1 cellular context compared by ENCODE assay signal in the genomic region with DNA sequence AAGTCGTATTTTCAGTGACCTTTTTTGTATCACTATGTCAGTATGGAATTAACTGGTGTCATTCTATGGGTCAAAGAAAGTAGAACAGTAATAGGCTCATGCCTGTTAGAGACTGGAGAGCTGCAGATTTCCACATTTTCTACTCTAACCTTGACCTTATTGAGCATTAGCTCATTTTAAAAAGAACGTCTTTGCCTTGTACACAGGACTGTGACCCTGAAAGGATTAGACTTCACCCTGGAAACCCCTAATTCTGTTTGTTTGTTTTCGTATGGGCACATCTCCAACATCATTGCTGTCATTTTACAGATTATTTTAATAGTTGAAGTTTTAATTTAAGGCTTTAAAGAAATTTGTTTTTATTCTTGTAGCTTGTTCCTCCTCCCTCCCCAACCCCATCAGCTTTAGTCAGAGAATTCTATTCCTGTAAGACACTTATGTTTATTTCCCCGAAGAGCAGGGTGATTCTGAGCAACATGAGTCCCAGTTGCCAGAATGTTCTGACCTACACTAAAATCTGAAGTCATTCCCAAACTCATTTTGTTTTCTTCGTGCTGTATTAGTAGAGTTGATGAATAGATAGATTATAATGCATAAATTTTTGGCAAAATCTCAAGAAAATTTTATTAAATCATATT.
A peak's percentile ranks its signal among the peaks of the same experiment; 100 is the strongest.
TF ChIP-seq lines count a peak whose summit lies in the region.

No MANE protein-coding gene starts in this region.

TF ChIP-seq in HepG2, 621 proteins besides CTCF, POLR2A, EP300 and RAD21 (continued from another document and continues in another):
- TF ChIP-seq, protein P1, sequence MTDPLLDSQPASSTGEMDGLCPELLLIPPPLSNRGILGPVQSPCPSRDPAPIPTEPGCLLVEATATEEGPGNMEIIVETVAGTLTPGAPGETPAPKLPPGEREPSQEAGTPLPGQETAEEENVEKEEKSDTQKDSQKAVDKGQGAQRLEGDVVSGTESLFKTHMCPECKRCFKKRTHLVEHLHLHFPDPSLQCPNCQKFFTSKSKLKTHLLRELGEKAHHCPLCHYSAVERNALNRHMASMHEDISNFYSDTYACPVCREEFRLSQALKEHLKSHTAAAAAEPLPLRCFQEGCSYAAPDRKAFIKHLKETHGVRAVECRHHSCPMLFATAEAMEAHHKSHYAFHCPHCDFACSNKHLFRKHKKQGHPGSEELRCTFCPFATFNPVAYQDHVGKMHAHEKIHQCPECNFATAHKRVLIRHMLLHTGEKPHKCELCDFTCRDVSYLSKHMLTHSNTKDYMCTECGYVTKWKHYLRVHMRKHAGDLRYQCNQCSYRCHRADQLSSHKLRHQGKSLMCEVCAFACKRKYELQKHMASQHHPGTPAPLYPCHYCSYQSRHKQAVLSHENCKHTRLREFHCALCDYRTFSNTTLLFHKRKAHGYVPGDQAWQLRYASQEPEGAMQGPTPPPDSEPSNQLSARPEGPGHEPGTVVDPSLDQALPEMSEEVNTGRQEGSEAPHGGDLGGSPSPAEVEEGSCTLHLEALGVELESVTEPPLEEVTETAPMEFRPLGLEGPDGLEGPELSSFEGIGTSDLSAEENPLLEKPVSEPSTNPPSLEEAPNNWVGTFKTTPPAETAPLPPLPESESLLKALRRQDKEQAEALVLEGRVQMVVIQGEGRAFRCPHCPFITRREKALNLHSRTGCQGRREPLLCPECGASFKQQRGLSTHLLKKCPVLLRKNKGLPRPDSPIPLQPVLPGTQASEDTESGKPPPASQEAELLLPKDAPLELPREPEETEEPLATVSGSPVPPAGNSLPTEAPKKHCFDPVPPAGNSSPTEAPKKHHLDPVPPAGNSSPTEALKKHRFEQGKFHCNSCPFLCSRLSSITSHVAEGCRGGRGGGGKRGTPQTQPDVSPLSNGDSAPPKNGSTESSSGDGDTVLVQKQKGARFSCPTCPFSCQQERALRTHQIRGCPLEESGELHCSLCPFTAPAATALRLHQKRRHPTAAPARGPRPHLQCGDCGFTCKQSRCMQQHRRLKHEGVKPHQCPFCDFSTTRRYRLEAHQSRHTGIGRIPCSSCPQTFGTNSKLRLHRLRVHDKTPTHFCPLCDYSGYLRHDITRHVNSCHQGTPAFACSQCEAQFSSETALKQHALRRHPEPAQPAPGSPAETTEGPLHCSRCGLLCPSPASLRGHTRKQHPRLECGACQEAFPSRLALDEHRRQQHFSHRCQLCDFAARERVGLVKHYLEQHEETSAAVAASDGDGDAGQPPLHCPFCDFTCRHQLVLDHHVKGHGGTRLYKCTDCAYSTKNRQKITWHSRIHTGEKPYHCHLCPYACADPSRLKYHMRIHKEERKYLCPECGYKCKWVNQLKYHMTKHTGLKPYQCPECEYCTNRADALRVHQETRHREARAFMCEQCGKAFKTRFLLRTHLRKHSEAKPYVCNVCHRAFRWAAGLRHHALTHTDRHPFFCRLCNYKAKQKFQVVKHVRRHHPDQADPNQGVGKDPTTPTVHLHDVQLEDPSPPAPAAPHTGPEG (CRISPR knock-in tag; IDR thresholded peaks at IDR 0.05): no peak
- TF ChIP-seq, protein P2, sequence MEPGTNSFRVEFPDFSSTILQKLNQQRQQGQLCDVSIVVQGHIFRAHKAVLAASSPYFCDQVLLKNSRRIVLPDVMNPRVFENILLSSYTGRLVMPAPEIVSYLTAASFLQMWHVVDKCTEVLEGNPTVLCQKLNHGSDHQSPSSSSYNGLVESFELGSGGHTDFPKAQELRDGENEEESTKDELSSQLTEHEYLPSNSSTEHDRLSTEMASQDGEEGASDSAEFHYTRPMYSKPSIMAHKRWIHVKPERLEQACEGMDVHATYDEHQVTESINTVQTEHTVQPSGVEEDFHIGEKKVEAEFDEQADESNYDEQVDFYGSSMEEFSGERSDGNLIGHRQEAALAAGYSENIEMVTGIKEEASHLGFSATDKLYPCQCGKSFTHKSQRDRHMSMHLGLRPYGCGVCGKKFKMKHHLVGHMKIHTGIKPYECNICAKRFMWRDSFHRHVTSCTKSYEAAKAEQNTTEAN (CRISPR knock-in tag; conservative IDR thresholded peaks at IDR 0.05): no peak
- peak; percentile 36; the same call in 1 of the 2 replicates for TF ChIP-seq NFIC (IDR thresholded peaks at IDR 0.05; ENCODE audit: low read length)
- TF ChIP-seq, protein P3, sequence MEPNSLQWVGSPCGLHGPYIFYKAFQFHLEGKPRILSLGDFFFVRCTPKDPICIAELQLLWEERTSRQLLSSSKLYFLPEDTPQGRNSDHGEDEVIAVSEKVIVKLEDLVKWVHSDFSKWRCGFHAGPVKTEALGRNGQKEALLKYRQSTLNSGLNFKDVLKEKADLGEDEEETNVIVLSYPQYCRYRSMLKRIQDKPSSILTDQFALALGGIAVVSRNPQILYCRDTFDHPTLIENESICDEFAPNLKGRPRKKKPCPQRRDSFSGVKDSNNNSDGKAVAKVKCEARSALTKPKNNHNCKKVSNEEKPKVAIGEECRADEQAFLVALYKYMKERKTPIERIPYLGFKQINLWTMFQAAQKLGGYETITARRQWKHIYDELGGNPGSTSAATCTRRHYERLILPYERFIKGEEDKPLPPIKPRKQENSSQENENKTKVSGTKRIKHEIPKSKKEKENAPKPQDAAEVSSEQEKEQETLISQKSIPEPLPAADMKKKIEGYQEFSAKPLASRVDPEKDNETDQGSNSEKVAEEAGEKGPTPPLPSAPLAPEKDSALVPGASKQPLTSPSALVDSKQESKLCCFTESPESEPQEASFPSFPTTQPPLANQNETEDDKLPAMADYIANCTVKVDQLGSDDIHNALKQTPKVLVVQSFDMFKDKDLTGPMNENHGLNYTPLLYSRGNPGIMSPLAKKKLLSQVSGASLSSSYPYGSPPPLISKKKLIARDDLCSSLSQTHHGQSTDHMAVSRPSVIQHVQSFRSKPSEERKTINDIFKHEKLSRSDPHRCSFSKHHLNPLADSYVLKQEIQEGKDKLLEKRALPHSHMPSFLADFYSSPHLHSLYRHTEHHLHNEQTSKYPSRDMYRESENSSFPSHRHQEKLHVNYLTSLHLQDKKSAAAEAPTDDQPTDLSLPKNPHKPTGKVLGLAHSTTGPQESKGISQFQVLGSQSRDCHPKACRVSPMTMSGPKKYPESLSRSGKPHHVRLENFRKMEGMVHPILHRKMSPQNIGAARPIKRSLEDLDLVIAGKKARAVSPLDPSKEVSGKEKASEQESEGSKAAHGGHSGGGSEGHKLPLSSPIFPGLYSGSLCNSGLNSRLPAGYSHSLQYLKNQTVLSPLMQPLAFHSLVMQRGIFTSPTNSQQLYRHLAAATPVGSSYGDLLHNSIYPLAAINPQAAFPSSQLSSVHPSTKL (CRISPR knock-in tag; IDR thresholded peaks at IDR 0.05): peak; percentile 78
- no peak for TF ChIP-seq MEF2D (CRISPR knock-in tag; IDR thresholded peaks at IDR 0.05)
- no peak for TF ChIP-seq ZNF570 (CRISPR knock-in tag; IDR thresholded peaks at IDR 0.05; ENCODE audit: borderline replicate concordance)
- peak; percentile 38; the same call in 1 of the 2 replicates for TF ChIP-seq RXRB (CRISPR knock-in tag; IDR thresholded peaks at IDR 0.05; ENCODE audit: borderline replicate concordance)
- TF ChIP-seq KLF6 (CRISPR knock-in tag; IDR thresholded peaks at IDR 0.05): no peak
- TF ChIP-seq, protein P4, sequence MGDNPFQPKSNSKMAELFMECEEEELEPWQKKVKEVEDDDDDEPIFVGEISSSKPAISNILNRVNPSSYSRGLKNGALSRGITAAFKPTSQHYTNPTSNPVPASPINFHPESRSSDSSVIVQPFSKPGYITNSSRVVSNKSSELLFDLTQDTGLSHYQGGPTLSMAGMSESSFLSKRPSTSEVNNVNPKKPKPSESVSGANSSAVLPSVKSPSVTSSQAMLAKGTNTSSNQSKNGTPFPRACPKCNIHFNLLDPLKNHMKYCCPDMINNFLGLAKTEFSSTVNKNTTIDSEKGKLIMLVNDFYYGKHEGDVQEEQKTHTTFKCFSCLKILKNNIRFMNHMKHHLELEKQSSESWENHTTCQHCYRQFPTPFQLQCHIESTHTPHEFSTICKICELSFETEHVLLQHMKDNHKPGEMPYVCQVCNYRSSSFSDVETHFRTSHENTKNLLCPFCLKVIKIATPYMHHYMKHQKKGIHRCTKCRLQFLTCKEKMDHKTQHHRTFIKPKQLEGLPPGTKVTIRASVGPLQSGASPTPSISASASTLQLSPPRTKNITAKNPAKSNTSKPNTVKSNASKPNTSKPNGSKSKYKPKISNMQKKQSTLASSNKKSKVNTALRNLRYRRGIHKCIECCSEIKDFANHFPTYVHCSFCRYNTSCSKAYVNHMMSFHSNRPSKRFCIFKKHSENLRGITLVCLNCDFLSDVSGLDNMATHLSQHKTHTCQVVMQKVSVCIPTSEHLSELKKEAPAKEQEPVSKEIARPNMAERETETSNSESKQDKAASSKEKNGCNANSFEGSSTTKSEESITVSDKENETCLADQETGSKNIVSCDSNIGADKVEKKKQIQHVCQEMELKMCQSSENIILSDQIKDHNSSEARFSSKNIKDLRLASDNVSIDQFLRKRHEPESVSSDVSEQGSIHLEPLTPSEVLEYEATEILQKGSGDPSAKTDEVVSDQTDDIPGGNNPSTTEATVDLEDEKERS (CRISPR knock-in tag; IDR thresholded peaks at IDR 0.05): no peak
- peak; percentile 79; the same call in 1 of the 2 replicates for TF ChIP-seq PITX1 (CRISPR knock-in tag; IDR thresholded peaks at IDR 0.05)
- no peak for TF ChIP-seq PAX8 (CRISPR knock-in tag; IDR thresholded peaks at IDR 0.05; ENCODE audit: borderline replicate concordance)
- TF ChIP-seq ZSCAN30 (CRISPR knock-in tag; IDR thresholded peaks at IDR 0.05): no peak
- TF ChIP-seq, protein P5, sequence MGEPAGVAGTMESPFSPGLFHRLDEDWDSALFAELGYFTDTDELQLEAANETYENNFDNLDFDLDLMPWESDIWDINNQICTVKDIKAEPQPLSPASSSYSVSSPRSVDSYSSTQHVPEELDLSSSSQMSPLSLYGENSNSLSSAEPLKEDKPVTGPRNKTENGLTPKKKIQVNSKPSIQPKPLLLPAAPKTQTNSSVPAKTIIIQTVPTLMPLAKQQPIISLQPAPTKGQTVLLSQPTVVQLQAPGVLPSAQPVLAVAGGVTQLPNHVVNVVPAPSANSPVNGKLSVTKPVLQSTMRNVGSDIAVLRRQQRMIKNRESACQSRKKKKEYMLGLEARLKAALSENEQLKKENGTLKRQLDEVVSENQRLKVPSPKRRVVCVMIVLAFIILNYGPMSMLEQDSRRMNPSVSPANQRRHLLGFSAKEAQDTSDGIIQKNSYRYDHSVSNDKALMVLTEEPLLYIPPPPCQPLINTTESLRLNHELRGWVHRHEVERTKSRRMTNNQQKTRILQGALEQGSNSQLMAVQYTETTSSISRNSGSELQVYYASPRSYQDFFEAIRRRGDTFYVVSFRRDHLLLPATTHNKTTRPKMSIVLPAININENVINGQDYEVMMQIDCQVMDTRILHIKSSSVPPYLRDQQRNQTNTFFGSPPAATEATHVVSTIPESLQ (CRISPR knock-in tag; conservative IDR thresholded peaks at IDR 0.05): no peak
- TF ChIP-seq EZH2 (conservative IDR thresholded peaks at IDR 0.05; ENCODE audit: low read depth, low read length): no peak
- TF ChIP-seq REL (CRISPR knock-in tag; conservative IDR thresholded peaks at IDR 0.05): no peak
- no peak for TF ChIP-seq ZNF337 (CRISPR knock-in tag; IDR thresholded peaks at IDR 0.05; ENCODE audit: borderline replicate concordance, low read depth)
- TF ChIP-seq, protein P6, sequence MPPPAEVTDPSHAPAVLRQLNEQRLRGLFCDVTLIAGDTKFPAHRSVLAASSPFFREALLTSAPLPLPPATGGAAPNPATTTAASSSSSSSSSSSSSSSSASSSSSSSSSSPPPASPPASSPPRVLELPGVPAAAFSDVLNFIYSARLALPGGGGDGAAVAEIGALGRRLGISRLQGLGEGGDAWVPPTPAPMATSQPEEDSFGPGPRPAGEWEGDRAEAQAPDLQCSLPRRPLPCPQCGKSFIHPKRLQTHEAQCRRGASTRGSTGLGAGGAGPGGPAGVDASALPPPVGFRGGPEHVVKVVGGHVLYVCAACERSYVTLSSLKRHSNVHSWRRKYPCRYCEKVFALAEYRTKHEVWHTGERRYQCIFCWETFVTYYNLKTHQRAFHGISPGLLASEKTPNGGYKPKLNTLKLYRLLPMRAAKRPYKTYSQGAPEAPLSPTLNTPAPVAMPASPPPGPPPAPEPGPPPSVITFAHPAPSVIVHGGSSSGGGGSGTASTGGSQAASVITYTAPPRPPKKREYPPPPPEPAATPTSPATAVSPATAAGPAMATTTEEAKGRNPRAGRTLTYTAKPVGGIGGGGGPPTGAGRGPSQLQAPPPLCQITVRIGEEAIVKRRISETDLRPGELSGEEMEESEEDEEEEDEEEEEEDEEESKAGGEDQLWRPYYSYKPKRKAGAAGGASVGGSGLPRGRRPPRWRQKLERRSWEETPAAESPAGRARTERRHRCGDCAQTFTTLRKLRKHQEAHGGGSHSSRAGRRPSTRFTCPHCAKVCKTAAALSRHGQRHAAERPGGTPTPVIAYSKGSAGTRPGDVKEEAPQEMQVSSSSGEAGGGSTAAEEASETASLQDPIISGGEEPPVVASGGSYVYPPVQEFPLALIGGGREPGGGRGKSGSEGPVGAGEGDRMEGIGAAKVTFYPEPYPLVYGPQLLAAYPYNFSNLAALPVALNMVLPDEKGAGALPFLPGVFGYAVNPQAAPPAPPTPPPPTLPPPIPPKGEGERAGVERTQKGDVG (CRISPR knock-in tag; IDR thresholded peaks at IDR 0.05; ENCODE audit: borderline replicate concordance): no peak
- TF ChIP-seq, protein P7, sequence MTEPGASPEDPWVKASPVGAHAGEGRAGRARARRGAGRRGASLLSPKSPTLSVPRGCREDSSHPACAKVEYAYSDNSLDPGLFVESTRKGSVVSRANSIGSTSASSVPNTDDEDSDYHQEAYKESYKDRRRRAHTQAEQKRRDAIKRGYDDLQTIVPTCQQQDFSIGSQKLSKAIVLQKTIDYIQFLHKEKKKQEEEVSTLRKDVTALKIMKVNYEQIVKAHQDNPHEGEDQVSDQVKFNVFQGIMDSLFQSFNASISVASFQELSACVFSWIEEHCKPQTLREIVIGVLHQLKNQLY (CRISPR knock-in tag; IDR thresholded peaks at IDR 0.05): no peak
- no peak for TF ChIP-seq SNAPC2 (CRISPR knock-in tag; IDR thresholded peaks at IDR 0.05)
- TF ChIP-seq, protein P8, sequence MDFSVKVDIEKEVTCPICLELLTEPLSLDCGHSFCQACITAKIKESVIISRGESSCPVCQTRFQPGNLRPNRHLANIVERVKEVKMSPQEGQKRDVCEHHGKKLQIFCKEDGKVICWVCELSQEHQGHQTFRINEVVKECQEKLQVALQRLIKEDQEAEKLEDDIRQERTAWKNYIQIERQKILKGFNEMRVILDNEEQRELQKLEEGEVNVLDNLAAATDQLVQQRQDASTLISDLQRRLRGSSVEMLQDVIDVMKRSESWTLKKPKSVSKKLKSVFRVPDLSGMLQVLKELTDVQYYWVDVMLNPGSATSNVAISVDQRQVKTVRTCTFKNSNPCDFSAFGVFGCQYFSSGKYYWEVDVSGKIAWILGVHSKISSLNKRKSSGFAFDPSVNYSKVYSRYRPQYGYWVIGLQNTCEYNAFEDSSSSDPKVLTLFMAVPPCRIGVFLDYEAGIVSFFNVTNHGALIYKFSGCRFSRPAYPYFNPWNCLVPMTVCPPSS (IDR thresholded peaks at IDR 0.05): no peak
- no peak for TF ChIP-seq ZNF367 (CRISPR knock-in tag; IDR thresholded peaks at IDR 0.05; ENCODE audit: borderline replicate concordance)
- TF ChIP-seq, protein P9, sequence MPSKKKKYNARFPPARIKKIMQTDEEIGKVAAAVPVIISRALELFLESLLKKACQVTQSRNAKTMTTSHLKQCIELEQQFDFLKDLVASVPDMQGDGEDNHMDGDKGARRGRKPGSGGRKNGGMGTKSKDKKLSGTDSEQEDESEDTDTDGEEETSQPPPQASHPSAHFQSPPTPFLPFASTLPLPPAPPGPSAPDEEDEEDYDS (CRISPR knock-in tag; IDR thresholded peaks at IDR 0.05): no peak
- 0 out of 2 replicates have a peak, but pooled peaks have one; percentile 10 for TF ChIP-seq HDAC1 (CRISPR knock-in tag; IDR thresholded peaks at IDR 0.05)
- TF ChIP-seq NR2F2 (IDR thresholded peaks at IDR 0.05; ENCODE audit: borderline replicate concordance, low read depth): peak; percentile 74; the same call in 1 of the 2 replicates
- no peak for TF ChIP-seq ZFP36 (IDR thresholded peaks at IDR 0.05; ENCODE audit: borderline replicate concordance, low read depth, low read length, partially characterized antibody)
- TF ChIP-seq, protein P10, sequence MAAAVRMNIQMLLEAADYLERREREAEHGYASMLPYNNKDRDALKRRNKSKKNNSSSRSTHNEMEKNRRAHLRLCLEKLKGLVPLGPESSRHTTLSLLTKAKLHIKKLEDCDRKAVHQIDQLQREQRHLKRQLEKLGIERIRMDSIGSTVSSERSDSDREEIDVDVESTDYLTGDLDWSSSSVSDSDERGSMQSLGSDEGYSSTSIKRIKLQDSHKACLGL (CRISPR knock-in tag; IDR thresholded peaks at IDR 0.05): no peak
- peak; percentile 26; the same call in 1 of the 2 replicates for TF ChIP-seq SALL1 (CRISPR knock-in tag; IDR thresholded peaks at IDR 0.05)
